ENCODE assay signal across 11 cellular contexts in genomic region chr2:7182525-7182924, GRCh38.
"Had no signal": no experiment of that assay in that cellular context is flagged by ENCODE, and none has a peak within 500 bp of the region (broad histone marks: within the 10 kb centered on the region; RNA-seq: fewer than 3 reads in every experiment).

No MANE protein-coding gene starts in this region.

- H3K9ac ChIP-seq: GM23248 had no signal

- H3K4me3 ChIP-seq: GM23248, GM23338, HAP-1 had no signal

- DNase-seq: GM23248, GOT3, H7, H9, HCEC 1CT, HFFc6 had no signal

- H3K4me2 ChIP-seq: GM23338 had no signal

- FAIRE-seq: H1, H54 had no signal

- H3K36me3 ChIP-seq: HAP-1 had no signal

- ATAC-seq: GM23338, HCT116 had no signal

- H2AFZ ChIP-seq: GM23248, GM23338 had no signal

- H3K9me3 ChIP-seq: HAP-1 had no signal

- H3K27ac ChIP-seq: GM23248 had no signal

- H3K4me1 ChIP-seq: HAP-1 had no signal
